2 cellular contexts compared by ENCODE assay signal in genomic region chr2:140277344-140277743, GRCh38.
DNase-seq lines count a peak whose midpoint lies in the region; ATAC-seq, FAIRE-seq and TF ChIP-seq lines count a peak whose summit lies in the region.
"Not testable (repeated sequence)": the region's sequence is repeated elsewhere in the genome, so short reads cannot be mapped to it uniquely, and the experiment has no call there.

No MANE protein-coding gene starts in this region.

- not testable (repeated sequence) for BruUV-seq in K562 (replicated peaks; lab: Mats Ljungman, UMichigan); HepG2 (replicated peaks; lab: Mats Ljungman, UMichigan)

- not testable (repeated sequence) for ATAC-seq in K562, HepG2

- in situ Hi-C loops in K562 (cut with MboI); HepG2 (cut with HindIII; ENCODE audit: extremely low pct_ligation_motif_present, low pct_unique_long_range_greater_than_20kb): not testable (repeated sequence)

- H3K4me1 ChIP-seq in K562 (replicated peaks in 1 of 2; ENCODE audit: control insufficient read depth in 2 of 2, insufficient read depth in 2 of 2, low read length in 2 of 2); HepG2 (ENCODE audit: insufficient read depth, low read length): not testable (repeated sequence)

- intact Hi-C loops in K562 (cut with micrococcal nuclease); HepG2 (cut with micrococcal nuclease; ENCODE audit: unreplicated experiment): not testable (repeated sequence)

- not testable (repeated sequence) for FAIRE-seq in K562 (lab: Jason Lieb, UNC); HepG2 (lab: Jason Lieb, UNC)

- TF ChIP-seq RAD21 in K562 (CRISPR knock-in tag; conservative IDR thresholded peaks at IDR 0.05 in 1 of 2, IDR thresholded peaks at IDR 0.05 in 1 of 2); HepG2 (CRISPR knock-in tag; IDR thresholded peaks at IDR 0.05): not testable (repeated sequence)

- TF ChIP-seq CTCF in K562 (IDR thresholded peaks at IDR 0.05 in 2 of 3, conservative IDR thresholded peaks at IDR 0.05 in 1 of 3; ENCODE audit: insufficient read depth in 2 of 3, low read depth in 1 of 3, low read length in 3 of 3); HepG2 (CRISPR knock-in tag; IDR thresholded peaks at IDR 0.05): not testable (repeated sequence)

- TF ChIP-seq EP300 in K562 (IDR thresholded peaks at IDR 0.05; ENCODE audit: low read length); HepG2 (IDR thresholded peaks at IDR 0.05; ENCODE audit: low read depth in 2 of 2, low read length in 2 of 2); HepG2 (CRISPR knock-in tag; IDR thresholded peaks at IDR 0.05; ENCODE audit: borderline replicate concordance): not testable (repeated sequence)

- H3K4me3 ChIP-seq in K562; HepG2 (replicated peaks in 1 of 3; ENCODE audit: insufficient read depth in 1 of 3, low read depth in 2 of 3, low read length in 3 of 3): not testable (repeated sequence)

- H3K9ac ChIP-seq in K562 (ENCODE audit: insufficient read depth in 1 of 2, low read depth in 2 of 2, low read length in 2 of 2); HepG2 (ENCODE audit: insufficient read depth, low read depth, low read length): not testable (repeated sequence)

- not testable (repeated sequence) for H3K9me3 ChIP-seq in K562 (replicated peaks; ENCODE audit: control insufficient read depth, insufficient read depth, low read depth, low read length); HepG2 (ENCODE audit: low read length)

- not testable (repeated sequence) for H3K27ac ChIP-seq in K562 (ENCODE audit: extremely low read depth, low read depth, low read length); HepG2 (ENCODE audit: extremely low read length, insufficient read depth, low read length)

- CTCF ChIA-PET in K562 (lab: Yijun Ruan, JAX; ENCODE audit: low intra/inter-chr PET ratio); HepG2 (lab: Yijun Ruan, JAX; ENCODE audit: low intra/inter-chr PET ratio, low total read pairs): not testable (repeated sequence)

- 1% methylated on average over 5 of the region's 5 CpGs for WGBS in K562 (ENCODE audit: insufficient coverage, low coverage, missing lambda C conversion rate)
- WGBS in HepG2 (ENCODE audit: low lambda C conversion rate), result 12% methylated on average over 5 of the region's 5 CpGs

- DNase-seq in K562 (ENCODE audit: extremely low read depth in 1 of 4, low spot score in 3 of 4); HepG2 (ENCODE audit: low spot score): not testable (repeated sequence)

- POLR2A ChIA-PET in K562 (lab: Yijun Ruan, JAX); HepG2 (lab: Yijun Ruan, JAX): not testable (repeated sequence)

- H3K36me3 ChIP-seq in K562 (ENCODE audit: control insufficient read depth, insufficient read depth, low read length); HepG2 (replicated peaks in 1 of 2; ENCODE audit: control insufficient read depth in 1 of 2, insufficient read depth in 2 of 2, low read length in 2 of 2): not testable (repeated sequence)

- H3K27me3 ChIP-seq in K562 (ENCODE audit: control insufficient read depth in 2 of 2, insufficient read depth in 2 of 2, low read length in 2 of 2); HepG2 (ENCODE audit: control insufficient read depth in 1 of 2, insufficient read depth in 2 of 2, low read length in 2 of 2): not testable (repeated sequence)

- H3K9me1 ChIP-seq in K562 (ENCODE audit: control insufficient read depth, insufficient read depth, low read length), result not testable (repeated sequence)

- TF ChIP-seq POLR2A in K562 (conservative IDR thresholded peaks at IDR 0.05); HepG2 (IDR thresholded peaks at IDR 0.05; ENCODE audit: insufficient read depth in 1 of 2, low read depth in 2 of 2, low read length in 2 of 2): not testable (repeated sequence)

- not testable (repeated sequence) for H2AFZ ChIP-seq in K562 (ENCODE audit: low read depth, low read length); HepG2 (ENCODE audit: low read length)

- H3K79me2 ChIP-seq in K562 (ENCODE audit: control insufficient read depth, insufficient read depth, low read length); HepG2 (ENCODE audit: insufficient read depth, low read length): not testable (repeated sequence)

- H3K4me2 ChIP-seq in K562 (ENCODE audit: insufficient read depth, low read length); HepG2 (ENCODE audit: low read depth, low read length): not testable (repeated sequence)

- H4K20me1 ChIP-seq in K562 (replicated peaks; ENCODE audit: control insufficient read depth, insufficient read depth, low read length); HepG2 (ENCODE audit: insufficient read depth, low read length): not testable (repeated sequence)

TF ChIP-seq in K562, 482 proteins besides CTCF, POLR2A, EP300 and RAD21:
- TF ChIP-seq, protein P1, sequence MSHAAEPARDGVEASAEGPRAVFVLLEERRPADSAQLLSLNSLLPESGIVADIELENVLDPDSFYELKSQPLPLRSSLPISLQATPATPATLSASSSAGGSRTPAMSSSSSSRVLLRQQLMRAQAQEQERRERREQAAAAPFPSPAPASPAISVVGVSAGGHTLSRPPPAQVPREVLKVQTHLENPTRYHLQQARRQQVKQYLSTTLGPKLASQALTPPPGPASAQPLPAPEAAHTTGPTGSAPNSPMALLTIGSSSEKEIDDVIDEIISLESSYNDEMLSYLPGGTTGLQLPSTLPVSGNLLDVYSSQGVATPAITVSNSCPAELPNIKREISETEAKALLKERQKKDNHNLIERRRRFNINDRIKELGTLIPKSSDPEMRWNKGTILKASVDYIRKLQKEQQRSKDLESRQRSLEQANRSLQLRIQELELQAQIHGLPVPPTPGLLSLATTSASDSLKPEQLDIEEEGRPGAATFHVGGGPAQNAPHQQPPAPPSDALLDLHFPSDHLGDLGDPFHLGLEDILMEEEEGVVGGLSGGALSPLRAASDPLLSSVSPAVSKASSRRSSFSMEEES (CRISPR knock-in tag; IDR thresholded peaks at IDR 0.05), result peak; percentile 75
TF ChIP-seq in K562: peak in this region for 1; not testable (repeated sequence) for 481.

TF ChIP-seq in HepG2, 621 proteins besides CTCF, POLR2A, EP300 and RAD21:
- TF ChIP-seq, protein P2, sequence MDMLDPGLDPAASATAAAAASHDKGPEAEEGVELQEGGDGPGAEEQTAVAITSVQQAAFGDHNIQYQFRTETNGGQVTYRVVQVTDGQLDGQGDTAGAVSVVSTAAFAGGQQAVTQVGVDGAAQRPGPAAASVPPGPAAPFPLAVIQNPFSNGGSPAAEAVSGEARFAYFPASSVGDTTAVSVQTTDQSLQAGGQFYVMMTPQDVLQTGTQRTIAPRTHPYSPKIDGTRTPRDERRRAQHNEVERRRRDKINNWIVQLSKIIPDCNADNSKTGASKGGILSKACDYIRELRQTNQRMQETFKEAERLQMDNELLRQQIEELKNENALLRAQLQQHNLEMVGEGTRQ (IDR thresholded peaks at IDR 0.05; ENCODE audit: low read depth, low read length), result peak; percentile 40; the same call in 1 of the 2 replicates
- TF ChIP-seq, protein P2 (CRISPR knock-in tag; IDR thresholded peaks at IDR 0.05; ENCODE audit: borderline replicate concordance), result not testable (repeated sequence)
- peak; percentile 81 for TF ChIP-seq RAD51 (IDR thresholded peaks at IDR 0.05; ENCODE audit: borderline replicate concordance)
TF ChIP-seq in HepG2: peak in this region for 2; not testable (repeated sequence) for 619.
